In the genomic region with DNA sequence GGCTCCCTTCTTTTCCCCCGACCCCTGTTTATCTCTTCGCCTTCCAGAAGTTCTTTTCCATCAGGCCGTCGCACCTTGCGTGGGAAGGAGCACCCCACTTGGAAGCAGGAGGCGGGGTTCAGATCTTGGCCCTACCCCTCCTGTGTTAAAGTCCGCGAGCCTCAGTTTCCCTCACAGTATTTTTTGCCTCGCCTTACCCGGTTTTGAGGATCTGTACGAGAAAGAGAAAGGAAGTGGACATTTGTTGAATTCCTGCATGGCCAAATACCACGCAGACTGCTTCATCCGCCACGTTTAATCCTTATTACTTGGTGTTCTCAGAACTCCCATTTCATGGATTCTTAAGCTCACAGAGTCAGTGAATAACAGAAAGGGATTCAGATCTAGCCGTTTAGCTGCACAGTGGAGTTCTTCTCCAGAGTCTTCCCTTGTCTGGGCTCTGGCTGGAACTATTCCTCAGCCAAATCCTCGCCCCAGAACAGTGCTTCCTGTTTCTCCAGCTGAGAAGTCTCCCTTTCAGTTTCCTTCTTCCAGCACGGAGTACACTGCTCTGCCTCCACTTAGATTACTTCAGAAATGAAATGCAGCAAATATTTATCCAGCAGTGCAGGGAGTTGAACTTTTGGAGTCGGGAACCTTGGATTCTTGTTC, we compare ENCODE assay signal across 8 cellular contexts. TPM values are rescaled to one million over a fixed set of nuclear protein-coding genes. Genes with fewer than 3 reads are reported as not detected.
A peak's percentile ranks its signal among the peaks of the same experiment; 100 is the strongest.
DNase-seq lines count a peak whose midpoint lies in the region; ATAC-seq, FAIRE-seq and TF ChIP-seq lines count a peak whose summit lies in the region.

No MANE protein-coding gene starts in this region.

- peak overlapping the region; percentile 90 for H3K4me3 Mint-ChIP-seq in stimulated activated naive CD8-positive, alpha-beta T cell treated with anti-CD3 and anti-CD28 coated beads, Interleukin-15, Interleukin-2, amounts not matched to agents 100 ng/mL and 50 ng/mL, for 24 hours

- TF ChIP-seq EP300 in gastroesophageal sphincter (IDR thresholded peaks at IDR 0.05) = no peak
- TF ChIP-seq EP300 in ovary (IDR thresholded peaks at IDR 0.05) = no peak

- peak overlapping the region; percentile 86 for H3K27ac Mint-ChIP-seq in stimulated activated naive CD8-positive, alpha-beta T cell treated with anti-CD3 and anti-CD28 coated beads, Interleukin-15, Interleukin-2, amounts not matched to agents 100 ng/mL and 50 ng/mL, for 24 hours

- H3K36me3 Mint-ChIP-seq in stimulated activated naive CD8-positive, alpha-beta T cell treated with anti-CD3 and anti-CD28 coated beads, Interleukin-15, Interleukin-2, amounts not matched to agents 100 ng/mL and 50 ng/mL, for 24 hours (ENCODE audit: low read depth) = peaks cover 4% of the 10 kb centered on the region

- intact Hi-C loops in ovary (cut with DNase I) = no loop called here

- TF ChIP-seq CTCF in WI38 (IDR thresholded peaks at IDR 0.05; ENCODE audit: low read depth, low read length) (no peak), gastroesophageal sphincter (IDR thresholded peaks at IDR 0.05) (no peak), ovary (IDR thresholded peaks at IDR 0.05) (no peak)

- H3K27me3 Mint-ChIP-seq in stimulated activated naive CD8-positive, alpha-beta T cell treated with anti-CD3 and anti-CD28 coated beads, Interleukin-15, Interleukin-2, amounts not matched to agents 100 ng/mL and 50 ng/mL, for 24 hours = no peaks in the 10 kb centered on the region

- H3K9me3 ChIP-seq in gastroesophageal sphincter (no peaks in the 10 kb centered on the region), ovary (no peaks in the 10 kb centered on the region)

- H3K27ac ChIP-seq in gastroesophageal sphincter (peak overlapping the region; percentile 89 to 94 (median 92)), ovary (peak overlapping the region; percentile 75 to 84)

- WGBS in gastroesophageal sphincter (ENCODE audit: low coverage in 1 of 2), 2 donors = 2 to 3% methylated on average over 14 to 15 of the region's 18 CpGs
- 1 to 2% (median 1%) methylated on average over 18 of the region's 18 CpGs for WGBS in ovary, 3 donors

- no peak for ATAC-seq in stimulated activated naive CD8-positive, alpha-beta T cell treated with anti-CD3 and anti-CD28 coated beads, Interleukin-15, Interleukin-2, amounts not matched to agents 100 U/mL and 50 U/mL, for 24 hours
- ATAC-seq in gastroesophageal sphincter (peak; percentile 31), GM21723 (IDR thresholded peaks at IDR 0.05; ENCODE audit: unreplicated experiment) (no peak)

- H3K36me3 ChIP-seq in gastroesophageal sphincter = peaks cover 0 to 30% of the 10 kb centered on the region in 2 donors
- no peaks in the 10 kb centered on the region for H3K36me3 ChIP-seq in ovary

- FAIRE-seq in GM19239 (lab: Jason Lieb, UNC) = no peak

- H3K4me1 Mint-ChIP-seq in stimulated activated naive CD8-positive, alpha-beta T cell treated with anti-CD3 and anti-CD28 coated beads, Interleukin-15, Interleukin-2, amounts not matched to agents 100 ng/mL and 50 ng/mL, for 24 hours (ENCODE audit: low read depth) = peaks cover 19% of the 10 kb centered on the region

- no peaks in the 10 kb centered on the region for H3K27me3 ChIP-seq in gastroesophageal sphincter
- no peaks in the 10 kb centered on the region for H3K27me3 ChIP-seq in ovary

- TF ChIP-seq POLR2A in gastroesophageal sphincter (IDR thresholded peaks at IDR 0.05) = no peak
- no peak for TF ChIP-seq POLR2A in ovary (IDR thresholded peaks at IDR 0.05)

- H3K4me1 ChIP-seq in gastroesophageal sphincter (peaks cover 0 to 27% (median 4%) of the 10 kb centered on the region in 3 donors), ovary (ENCODE audit: insufficient read depth) (peaks cover 4% of the 10 kb centered on the region)

- no peak for DNase-seq in stimulated activated naive CD8-positive, alpha-beta T cell treated with anti-CD3 and anti-CD28 coated beads, Interleukin-15, Interleukin-2, amounts not matched to agents 100 U/mL and 50 U/mL, for 24 hours
- DNase-seq in ovary = peak in 1 of 5 donors; percentile 27
- no peak for DNase-seq in GM19239 (ENCODE audit: insufficient read length, low spot score)
- no peak for DNase-seq in GM19238 (ENCODE audit: insufficient read length, low spot score)

- no peaks in the 10 kb centered on the region for H3K9me3 Mint-ChIP-seq in stimulated activated naive CD8-positive, alpha-beta T cell treated with anti-CD3 and anti-CD28 coated beads, Interleukin-15, Interleukin-2, amounts not matched to agents 100 ng/mL and 50 ng/mL, for 24 hours

- H3K4me3 ChIP-seq in WI38 (ENCODE audit: low read depth, low read length) = peak overlapping the region; percentile 69
- peak overlapping the region; percentile 72 to 91 for H3K4me3 ChIP-seq in gastroesophageal sphincter
- H3K4me3 ChIP-seq in ovary = peak overlapping the region; percentile 68

RNA-seq across cellular contexts. Expression of gene TMEM219, which starts 0.6 kb away (rescaled TPM):
- total RNA-seq in gastroesophageal sphincter = 100 to 1,000 TPM in 2 of 4 donors, 10 to 100 TPM in 2; 89.1 to 131 (median 100) TPM
- total RNA-seq in ovary = 100 to 1,000 TPM in 3 of 7 donors, 10 to 100 TPM in 4; 81.3 to 143 (median 87.4) TPM
- 100 to 1,000 TPM in 1 of 2 donors, 10 to 100 TPM in 1; 84.1 to 124 TPM for polyA plus RNA-seq in ovary

RNA-seq across cellular contexts. Expression of gene TAOK2, which starts 11.2 kb away (rescaled TPM):
- total RNA-seq in gastroesophageal sphincter = 10 to 100 TPM; 38.4 to 62.1 (median 46.5) TPM
- 10 to 100 TPM; 24.8 to 54.0 (median 43.9) TPM for total RNA-seq in ovary
- polyA plus RNA-seq in ovary = 10 to 100 TPM; 19.4 to 33.2 TPM

RNA-seq across cellular contexts. Expression of gene HIRIP3, which starts 32.9 kb away (rescaled TPM):
- 10 to 100 TPM; 25.6 to 31.4 (median 28.2) TPM for total RNA-seq in gastroesophageal sphincter
- total RNA-seq in ovary = 10 to 100 TPM; 11.8 to 22.7 (median 17.1) TPM
- polyA plus RNA-seq in ovary = 10 to 100 TPM; 15.8 to 19.0 TPM

RNA-seq across cellular contexts. Expression of gene INO80E, which starts 33.6 kb away (rescaled TPM):
- total RNA-seq in gastroesophageal sphincter (10 to 100 TPM; 40.9 to 82.2 (median 74.4) TPM), ovary (10 to 100 TPM; 23.8 to 71.1 (median 55.5) TPM)
- polyA plus RNA-seq in ovary = 10 to 100 TPM; 38.8 to 81.6 TPM

RNA-seq across cellular contexts. Expression of gene KCTD13, which starts 36.4 kb away (rescaled TPM):
- 10 to 100 TPM; 12.0 to 30.7 (median 20.1) TPM for total RNA-seq in gastroesophageal sphincter
- 10 to 100 TPM; 18.4 to 36.8 (median 25.5) TPM for total RNA-seq in ovary
- 10 to 100 TPM in 1 of 2 donors, 1 to 10 TPM in 1; 7.0 to 16.3 TPM for polyA plus RNA-seq in ovary
